ENCODE assay signal across 3 cellular contexts in the genomic region with DNA sequence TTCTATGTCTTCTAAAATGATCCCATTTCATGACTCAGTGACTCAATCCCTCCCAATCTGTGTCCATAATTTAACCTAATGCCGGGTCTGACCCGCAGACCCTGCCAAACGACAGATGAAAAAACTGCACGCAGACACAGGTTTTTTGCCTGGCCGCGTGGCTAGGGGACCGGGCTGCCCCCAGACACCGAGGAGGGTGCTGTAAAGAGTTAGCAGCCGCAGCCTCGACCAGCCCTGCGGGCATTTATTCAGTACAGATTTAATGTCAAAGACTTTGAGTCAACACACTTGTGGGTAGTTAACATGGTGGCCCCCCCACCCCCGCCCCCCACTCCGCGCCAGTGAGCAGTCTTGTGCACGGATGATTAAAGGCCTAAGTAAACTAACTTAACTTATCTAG.
"Had no signal": no experiment of that assay in that cellular context is flagged by ENCODE, and none has a peak within 500 bp of the region (broad histone marks: within the 10 kb centered on the region; RNA-seq: fewer than 3 reads in every experiment).

No MANE protein-coding gene starts in this region.

- DNase-seq: GDM1, GF-D8 had no signal

- H3K4me3 ChIP-seq: GM12878 had no signal

- ATAC-seq: GM12878 had no signal
